Comparison of ENCODE assay signal across 22 cellular contexts in genomic region chr9:132773093-132773492, GRCh38.
DNase-seq lines count a peak whose midpoint lies in the region; ATAC-seq and TF ChIP-seq lines count a peak whose summit lies in the region.
"Had no signal": no experiment of that assay in that cellular context is flagged by ENCODE, and none has a peak within 500 bp of the region (broad histone marks: within the 10 kb centered on the region; RNA-seq: fewer than 3 reads in every experiment).

No MANE protein-coding gene starts in this region.

- H3K79me1 ChIP-seq in neuronal stem cell (ENCODE audit: low read depth, low read length) = peaks cover 2% of the 10 kb centered on the region

- H3K4me2 ChIP-seq in neuronal stem cell (ENCODE audit: insufficient read depth, low read length, poor library complexity, severe bottlenecking) = no peak overlapping the region
- H3K4me2 ChIP-seq: A549; BLaER1 treated with 17β-estradiol and CSF1 and Interleukin-3, amounts not matched to agents 10 nM and 100 nM; KMS-11 had no signal

- no peak for ATAC-seq in activated naive CD4-positive, alpha-beta T cell treated with anti-CD3 and anti-CD28 coated beads, Interleukin-2, amount 50 U/mL, for 72 hours
- no peak for ATAC-seq in CD8-positive, alpha-beta T cell
- ATAC-seq in central memory CD8-positive, alpha-beta T cell (replicated peaks; ENCODE audit: extremely low read depth, poor library complexity, severe bottlenecking) = no peak
- ATAC-seq: A549, PC-3 had no signal

- no peak overlapping the region for H3K4me3 ChIP-seq in CD8-positive, alpha-beta T cell (ENCODE audit: low read depth, low read length)
- no peak overlapping the region for H3K4me3 ChIP-seq in neuronal stem cell (ENCODE audit: low read length in 2 of 2)
- no peak overlapping the region for H3K4me3 ChIP-seq in HAP-1
- H3K4me3 ChIP-seq: A549; BLaER1 treated with 17β-estradiol and CSF1 and Interleukin-3, amounts not matched to agents 10 nM and 100 nM had no signal

- no peaks in the 10 kb centered on the region for H3K27me3 Mint-ChIP-seq in activated naive CD4-positive, alpha-beta T cell treated with anti-CD3 and anti-CD28 coated beads, Interleukin-2, amount 50 U/mL, for 24 hours
- no peaks in the 10 kb centered on the region for H3K27me3 Mint-ChIP-seq in CD8-positive, alpha-beta T cell (ENCODE audit: low read depth)
- peaks cover 10% of the 10 kb centered on the region for H3K27me3 Mint-ChIP-seq in central memory CD8-positive, alpha-beta T cell
- peaks cover 6% of the 10 kb centered on the region for H3K27me3 Mint-ChIP-seq in neural crest cell (ENCODE audit: low read depth)

- POLR2A ChIA-PET in CD8-positive, alpha-beta T cell (lab: Charles Lee) = no interaction called here

- H3K14ac ChIP-seq in neuronal stem cell (ENCODE audit: low read length) = no peak overlapping the region

- no peak overlapping the region for H2AK5ac ChIP-seq in neuronal stem cell (ENCODE audit: low read depth, low read length)

- no peak overlapping the region for H3K18ac ChIP-seq in neuronal stem cell (ENCODE audit: low read length)

- H3K23ac ChIP-seq in neuronal stem cell (ENCODE audit: low read depth, low read length, poor library complexity) = no peak overlapping the region

- no peak overlapping the region for H2BK12ac ChIP-seq in neuronal stem cell (ENCODE audit: low read length)

- no peak overlapping the region for H4K8ac ChIP-seq in neuronal stem cell (ENCODE audit: low read depth, low read length)

- H3K27me3 ChIP-seq in CD8-positive, alpha-beta T cell (ENCODE audit: insufficient read depth, low read length) = no peaks in the 10 kb centered on the region
- peaks cover 0 to 3% (median 0%) of the 10 kb centered on the region in 3 experiments for H3K27me3 ChIP-seq in neuronal stem cell (ENCODE audit: control insufficient read depth in 3 of 3, insufficient read depth in 3 of 3, low read depth in 1 of 3, low read length in 3 of 3)
- no peaks in the 10 kb centered on the region for H3K27me3 ChIP-seq in HAP-1 (ENCODE audit: low read depth)
- H3K27me3 ChIP-seq: BLaER1 treated with 17β-estradiol and CSF1 and Interleukin-3, amounts not matched to agents 10 nM and 100 nM had no signal

- no peak overlapping the region for H3K9ac ChIP-seq in neuronal stem cell (ENCODE audit: low read depth, low read length, poor library complexity)
- H3K9ac ChIP-seq: BLaER1 treated with 17β-estradiol and CSF1 and Interleukin-3, amounts not matched to agents 10 nM and 100 nM; KMS-11 had no signal

- no peak for DNase-seq in activated naive CD4-positive, alpha-beta T cell treated with anti-CD3 and anti-CD28 coated beads, Interleukin-2, amount 50 U/mL, for 72 hours (ENCODE audit: low spot score in 2 of 2)
- DNase-seq in CD8-positive, alpha-beta T cell = no peak
- DNase-seq in central memory CD8-positive, alpha-beta T cell (ENCODE audit: low spot score in 2 of 2) = no peak
- no peak for DNase-seq in neural crest cell (ENCODE audit: low read depth, low spot score)
- DNase-seq in neuronal stem cell (ENCODE audit: low spot score) = no peak
- no peak for DNase-seq in GM19240 (ENCODE audit: insufficient read length, low spot score)
- no peak for DNase-seq in HAP-1 (ENCODE audit: low spot score in 2 of 2)
- DNase-seq: COR-L47, GDM1, H9, MV-4-11, NCI-H1417, NCI-H187, NCI-H226, NCI-H524, PC-3, SIG-M5 had no signal

- intact Hi-C loops in CD8-positive, alpha-beta T cell (cut with DNase I, micrococcal nuclease) = no loop called here

- WGBS in neuronal stem cell (ENCODE audit: extremely low coverage in 2 of 2, insufficient read length in 2 of 2, insufficient replicate concordance in 1 of 2), 2 donors = no CpG with 5 or more reads among the region's 2 CpGs

- no peaks in the 10 kb centered on the region for H3K9me3 ChIP-seq in CD8-positive, alpha-beta T cell (ENCODE audit: low read length)
- H3K9me3 ChIP-seq in neuronal stem cell (replicated peaks in 1 of 2; ENCODE audit: control insufficient read depth in 2 of 2, insufficient read depth in 1 of 2, low read depth in 1 of 2, low read length in 2 of 2) (peaks cover 0 to 3% of the 10 kb centered on the region in 2 donors), HAP-1 (no peaks in the 10 kb centered on the region)
- H3K9me3 ChIP-seq: A549 had no signal

- H3K36me3 Mint-ChIP-seq in activated naive CD4-positive, alpha-beta T cell treated with anti-CD3 and anti-CD28 coated beads, Interleukin-2, amount 50 U/mL, for 24 hours = peaks cover 3% of the 10 kb centered on the region
- peaks cover 11 to 22% of the 10 kb centered on the region in 2 donors for H3K36me3 Mint-ChIP-seq in activated naive CD4-positive, alpha-beta T cell treated with anti-CD3 and anti-CD28 coated beads, Interleukin-2, amount 50 U/mL, for 72 hours
- H3K36me3 Mint-ChIP-seq in CD8-positive, alpha-beta T cell = peaks cover 9% of the 10 kb centered on the region
- peaks cover 6% of the 10 kb centered on the region for H3K36me3 Mint-ChIP-seq in central memory CD8-positive, alpha-beta T cell (ENCODE audit: insufficient read depth)
- H3K36me3 Mint-ChIP-seq in neural crest cell (ENCODE audit: low read depth) = peaks cover 11% of the 10 kb centered on the region

- H3K4ac ChIP-seq in neuronal stem cell (ENCODE audit: low read length) = no peak overlapping the region

- CTCF ChIA-PET in CD8-positive, alpha-beta T cell (lab: Charles Lee) = no interaction called here

- peaks cover 22% of the 10 kb centered on the region for H3K4me1 Mint-ChIP-seq in activated naive CD4-positive, alpha-beta T cell treated with anti-CD3 and anti-CD28 coated beads, Interleukin-2, amount 50 U/mL, for 24 hours
- peaks cover 25% of the 10 kb centered on the region for H3K4me1 Mint-ChIP-seq in CD8-positive, alpha-beta T cell (ENCODE audit: low read depth)
- peaks cover 25% of the 10 kb centered on the region for H3K4me1 Mint-ChIP-seq in central memory CD8-positive, alpha-beta T cell
- H3K4me1 Mint-ChIP-seq in neural crest cell = peaks cover 30% of the 10 kb centered on the region

- peak overlapping the region; percentile 3 for H3K27ac Mint-ChIP-seq in activated naive CD4-positive, alpha-beta T cell treated with anti-CD3 and anti-CD28 coated beads, Interleukin-2, amount 50 U/mL, for 24 hours
- peak overlapping the region in 1 of 2 donors; percentile 19 for H3K27ac Mint-ChIP-seq in activated naive CD4-positive, alpha-beta T cell treated with anti-CD3 and anti-CD28 coated beads, Interleukin-2, amount 50 U/mL, for 72 hours
- no peak overlapping the region for H3K27ac Mint-ChIP-seq in CD8-positive, alpha-beta T cell
- peak overlapping the region; percentile 0 for H3K27ac Mint-ChIP-seq in central memory CD8-positive, alpha-beta T cell (ENCODE audit: low read depth)
- H3K27ac Mint-ChIP-seq in neural crest cell (ENCODE audit: unreplicated experiment) = no peak overlapping the region
- H3K27ac Mint-ChIP-seq: H9 had no signal

- H3K4me1 ChIP-seq in CD8-positive, alpha-beta T cell (ENCODE audit: insufficient read depth, low read length) = peaks cover 6% of the 10 kb centered on the region
- H3K4me1 ChIP-seq in neuronal stem cell (ENCODE audit: control insufficient read depth in 2 of 2, insufficient read depth in 1 of 2, low read depth in 1 of 2, low read length in 2 of 2) (peaks cover 9 to 10% of the 10 kb centered on the region in 2 donors), HAP-1 (no peaks in the 10 kb centered on the region)
- H3K4me1 ChIP-seq: A549 had no signal

- no peak for TF ChIP-seq CTCF in CD8-positive, alpha-beta T cell (IDR thresholded peaks at IDR 0.05)
- no peak for TF ChIP-seq CTCF in neural crest cell (conservative IDR thresholded peaks at IDR 0.05)

- no peak overlapping the region for H2BK15ac ChIP-seq in neuronal stem cell (ENCODE audit: low read length)

- in situ Hi-C loops in HAP-1 (cut with MboI; ENCODE audit: low sequenced_read_pairs) = no loop called here

- H3K27ac ChIP-seq in CD8-positive, alpha-beta T cell (ENCODE audit: low read depth, low read length) = no peak overlapping the region
- no peak overlapping the region for H3K27ac ChIP-seq in neuronal stem cell (replicated peaks; ENCODE audit: low read length)
- H3K27ac ChIP-seq: A549; BLaER1 treated with 17β-estradiol and CSF1 and Interleukin-3, amounts not matched to agents 10 nM and 100 nM; KMS-11; RWPE1 had no signal

- no peak overlapping the region for H3K4me3 Mint-ChIP-seq in activated naive CD4-positive, alpha-beta T cell treated with anti-CD3 and anti-CD28 coated beads, Interleukin-2, amount 50 U/mL, for 24 hours
- peak overlapping the region; percentile 37 for H3K4me3 Mint-ChIP-seq in CD8-positive, alpha-beta T cell
- H3K4me3 Mint-ChIP-seq in central memory CD8-positive, alpha-beta T cell = no peak overlapping the region
- H3K4me3 Mint-ChIP-seq in neural crest cell = peak overlapping the region; percentile 54
- H3K4me3 Mint-ChIP-seq: H9 had no signal

- no peak overlapping the region for H2AFZ ChIP-seq in neuronal stem cell (ENCODE audit: low read length)

- H2BK120ac ChIP-seq in neuronal stem cell (ENCODE audit: low read depth, low read length) = no peak overlapping the region

- no peaks in the 10 kb centered on the region for H3K9me3 Mint-ChIP-seq in activated naive CD4-positive, alpha-beta T cell treated with anti-CD3 and anti-CD28 coated beads, Interleukin-2, amount 50 U/mL, for 24 hours
- H3K9me3 Mint-ChIP-seq in activated naive CD4-positive, alpha-beta T cell treated with anti-CD3 and anti-CD28 coated beads, Interleukin-2, amount 50 U/mL, for 72 hours = peaks cover 0 to 17% of the 10 kb centered on the region in 2 donors
- H3K9me3 Mint-ChIP-seq in CD8-positive, alpha-beta T cell = peaks cover 5% of the 10 kb centered on the region
- no peaks in the 10 kb centered on the region for H3K9me3 Mint-ChIP-seq in central memory CD8-positive, alpha-beta T cell
- peaks cover 12% of the 10 kb centered on the region for H3K9me3 Mint-ChIP-seq in neural crest cell

- H4K91ac ChIP-seq in neuronal stem cell (ENCODE audit: low read depth, low read length, poor library complexity) = no peak overlapping the region

- no peak overlapping the region for H2BK5ac ChIP-seq in neuronal stem cell (ENCODE audit: low read length)

- H3K36me3 ChIP-seq in CD8-positive, alpha-beta T cell (ENCODE audit: insufficient read depth, low read length) = no peaks in the 10 kb centered on the region
- H3K36me3 ChIP-seq in neuronal stem cell (replicated peaks in 1 of 2; ENCODE audit: control insufficient read depth in 2 of 2, insufficient read depth in 2 of 2, low read length in 2 of 2) = no peaks in the 10 kb centered on the region
- no peaks in the 10 kb centered on the region for H3K36me3 ChIP-seq in HAP-1 (replicated peaks)

Comparison
In these comparisons a context has a peak if more than half of its experiments do, and no peak if none do; other contexts are left out.
1. H3K27ac Mint-ChIP-seq: peak in activated naive CD4-positive, alpha-beta T cell treated with anti-CD3 and anti-CD28 coated beads, Interleukin-2, amount 50 U/mL, for 24 hours (single experiment) and central memory CD8-positive, alpha-beta T cell (single experiment); none in CD8-positive, alpha-beta T cell (single experiment) and neural crest cell (single experiment).
2. H3K4me3 Mint-ChIP-seq: peak in CD8-positive, alpha-beta T cell (single experiment) and neural crest cell (single experiment); none in activated naive CD4-positive, alpha-beta T cell treated with anti-CD3 and anti-CD28 coated beads, Interleukin-2, amount 50 U/mL, for 24 hours (single experiment) and central memory CD8-positive, alpha-beta T cell (single experiment).